ENCODE assay signal across 8 cellular contexts in genomic region chr10:44978213-44978569, GRCh38. TPM values are rescaled to one million over a fixed set of nuclear protein-coding genes. Genes with fewer than 3 reads are reported as not detected.
DNase-seq lines count a peak whose midpoint lies in the region; ATAC-seq and TF ChIP-seq lines count a peak whose summit lies in the region.

No MANE protein-coding gene starts in this region.

- H3K4me3 ChIP-seq in transverse colon, result peak overlapping the region; percentile 30 to 59 (median 50)

- peak overlapping the region; percentile 5 for H3K4me3 Mint-ChIP-seq in activated CD4-positive, alpha-beta memory T cell treated with anti-CD3 and anti-CD28 coated beads, Interleukin-2, amount 10 ng/mL, durations not matched to agents 7 days and 5 days
- no peak overlapping the region for H3K4me3 Mint-ChIP-seq in activated CD4-positive, alpha-beta memory T cell treated with anti-CD3 and anti-CD28 coated beads for 36 hours
- H3K4me3 Mint-ChIP-seq in chondrocyte (ENCODE audit: unreplicated experiment) (peak overlapping the region; percentile 92), mesothelial cell of epicardium (peak overlapping the region; percentile 72)
- no peak overlapping the region for H3K4me3 Mint-ChIP-seq in stimulated activated memory B cell treated with anti-CD40 and anti-IgM and Interleukin-4, amounts not matched to agents 10 μg/mL and 1 μg/mL and 100 μg/mL, for 72 hours

- H3K27me3 ChIP-seq in transverse colon, result no peaks in the 10 kb centered on the region

- DNase-seq in activated CD4-positive, alpha-beta memory T cell treated with anti-CD3 and anti-CD28 coated beads, Interleukin-2, amount 10 ng/mL, durations not matched to agents 7 days and 5 days, result no peak
- DNase-seq in activated CD4-positive, alpha-beta memory T cell treated with anti-CD3 and anti-CD28 coated beads for 36 hours, result no peak
- DNase-seq in chondrocyte (ENCODE audit: low spot score), result no peak
- no peak for DNase-seq in mesothelial cell of epicardium (ENCODE audit: low spot score in 2 of 2, unreplicated experiment in 2 of 2)
- peak; percentile 7 for DNase-seq in transverse colon
- no peak for DNase-seq in NCI-H2171 treated with DMSO at 0.1 percent for 48 hours (lab: John Stamatoyannopoulos, UW)
- no peak for DNase-seq in NCI-H774 (lab: John Stamatoyannopoulos, UW)

- H3K36me3 ChIP-seq in transverse colon, result no peaks in the 10 kb centered on the region

- no peaks in the 10 kb centered on the region for H3K36me3 Mint-ChIP-seq in activated CD4-positive, alpha-beta memory T cell treated with anti-CD3 and anti-CD28 coated beads, Interleukin-2, amount 10 ng/mL, durations not matched to agents 7 days and 5 days (ENCODE audit: low read depth)
- no peaks in the 10 kb centered on the region for H3K36me3 Mint-ChIP-seq in activated CD4-positive, alpha-beta memory T cell treated with anti-CD3 and anti-CD28 coated beads for 36 hours
- H3K36me3 Mint-ChIP-seq in chondrocyte (ENCODE audit: low read depth), result peaks cover 7% of the 10 kb centered on the region
- H3K36me3 Mint-ChIP-seq in mesothelial cell of epicardium, result no peaks in the 10 kb centered on the region
- H3K36me3 Mint-ChIP-seq in stimulated activated memory B cell treated with anti-CD40 and anti-IgM and Interleukin-4, amounts not matched to agents 10 μg/mL and 1 μg/mL and 100 μg/mL, for 72 hours, result no peaks in the 10 kb centered on the region

- H3K27ac Mint-ChIP-seq in activated CD4-positive, alpha-beta memory T cell treated with anti-CD3 and anti-CD28 coated beads, Interleukin-2, amount 10 ng/mL, durations not matched to agents 7 days and 5 days, result no peak overlapping the region
- H3K27ac Mint-ChIP-seq in activated CD4-positive, alpha-beta memory T cell treated with anti-CD3 and anti-CD28 coated beads for 36 hours, result no peak overlapping the region
- peak overlapping the region; percentile 95 for H3K27ac Mint-ChIP-seq in chondrocyte (ENCODE audit: unreplicated experiment)
- H3K27ac Mint-ChIP-seq in mesothelial cell of epicardium, result peak overlapping the region; percentile 91
- no peak overlapping the region for H3K27ac Mint-ChIP-seq in stimulated activated memory B cell treated with anti-CD40 and anti-IgM and Interleukin-4, amounts not matched to agents 10 μg/mL and 1 μg/mL and 100 μg/mL, for 72 hours

- H3K27ac ChIP-seq in transverse colon, result peak overlapping the region; percentile 87 to 95 (median 87)

- WGBS in transverse colon (ENCODE audit: low coverage in 1 of 2), 2 donors, result 41% methylated on average over 4 of the region's 4 CpGs; no CpG with 5 or more reads in 1 of the 2 donors

- peaks cover 27% of the 10 kb centered on the region for H3K4me1 Mint-ChIP-seq in activated CD4-positive, alpha-beta memory T cell treated with anti-CD3 and anti-CD28 coated beads, Interleukin-2, amount 10 ng/mL, durations not matched to agents 7 days and 5 days
- peaks cover 2% of the 10 kb centered on the region for H3K4me1 Mint-ChIP-seq in activated CD4-positive, alpha-beta memory T cell treated with anti-CD3 and anti-CD28 coated beads for 36 hours (ENCODE audit: low read depth)
- H3K4me1 Mint-ChIP-seq in chondrocyte (ENCODE audit: low read depth), result peaks cover 87% of the 10 kb centered on the region
- H3K4me1 Mint-ChIP-seq in mesothelial cell of epicardium, result peaks cover 77% of the 10 kb centered on the region
- H3K4me1 Mint-ChIP-seq in stimulated activated memory B cell treated with anti-CD40 and anti-IgM and Interleukin-4, amounts not matched to agents 10 μg/mL and 1 μg/mL and 100 μg/mL, for 72 hours, result peaks cover 12% of the 10 kb centered on the region

- peaks cover 35 to 80% (median 69%) of the 10 kb centered on the region in 4 donors for H3K4me1 ChIP-seq in transverse colon

- no peak for TF ChIP-seq EP300 in transverse colon (IDR thresholded peaks at IDR 0.05; ENCODE audit: low read depth)

- CTCF ChIA-PET in activated CD4-positive, alpha-beta memory T cell treated with anti-CD3 and anti-CD28 coated beads, Interleukin-2, amount 10 ng/mL, durations not matched to agents 7 days and 5 days (lab: Charles Lee), result interaction anchor here (1.3 kb wide), 1 partner anchor 46 kb away, joined by 3 read pairs; no protein-coding TSS in a partner anchor
- CTCF ChIA-PET in activated CD4-positive, alpha-beta memory T cell treated with anti-CD3 and anti-CD28 coated beads for 36 hours (lab: Charles Lee), result no interaction called here

- intact Hi-C loops in activated CD4-positive, alpha-beta memory T cell treated with anti-CD3 and anti-CD28 coated beads for 36 hours (cut with micrococcal nuclease), result no loop called here
- intact Hi-C loops in transverse colon (cut with DNase I; ENCODE audit: low total_unique reads), result no loop called here

- POLR2A ChIA-PET in activated CD4-positive, alpha-beta memory T cell treated with anti-CD3 and anti-CD28 coated beads, Interleukin-2, amount 10 ng/mL, durations not matched to agents 7 days and 5 days (lab: Charles Lee), result interaction anchor here (1.4 to 1.6 kb wide), 2 partner anchors 17 to 23 kb away, joined by 3 to 5 read pairs; no protein-coding TSS in a partner anchor
- POLR2A ChIA-PET in activated CD4-positive, alpha-beta memory T cell treated with anti-CD3 and anti-CD28 coated beads for 36 hours (lab: Charles Lee), result no interaction called here

- H3K9me3 Mint-ChIP-seq in activated CD4-positive, alpha-beta memory T cell treated with anti-CD3 and anti-CD28 coated beads, Interleukin-2, amount 10 ng/mL, durations not matched to agents 7 days and 5 days, result no peaks in the 10 kb centered on the region
- H3K9me3 Mint-ChIP-seq in activated CD4-positive, alpha-beta memory T cell treated with anti-CD3 and anti-CD28 coated beads for 36 hours, result no peaks in the 10 kb centered on the region
- H3K9me3 Mint-ChIP-seq in chondrocyte (ENCODE audit: low read depth) (no peaks in the 10 kb centered on the region), mesothelial cell of epicardium (no peaks in the 10 kb centered on the region)
- no peaks in the 10 kb centered on the region for H3K9me3 Mint-ChIP-seq in stimulated activated memory B cell treated with anti-CD40 and anti-IgM and Interleukin-4, amounts not matched to agents 10 μg/mL and 1 μg/mL and 100 μg/mL, for 72 hours

- no peaks in the 10 kb centered on the region for H3K27me3 Mint-ChIP-seq in activated CD4-positive, alpha-beta memory T cell treated with anti-CD3 and anti-CD28 coated beads, Interleukin-2, amount 10 ng/mL, durations not matched to agents 7 days and 5 days
- H3K27me3 Mint-ChIP-seq in activated CD4-positive, alpha-beta memory T cell treated with anti-CD3 and anti-CD28 coated beads for 36 hours, result no peaks in the 10 kb centered on the region
- H3K27me3 Mint-ChIP-seq in chondrocyte (ENCODE audit: low read depth) (no peaks in the 10 kb centered on the region), mesothelial cell of epicardium (ENCODE audit: low read depth) (no peaks in the 10 kb centered on the region)
- H3K27me3 Mint-ChIP-seq in stimulated activated memory B cell treated with anti-CD40 and anti-IgM and Interleukin-4, amounts not matched to agents 10 μg/mL and 1 μg/mL and 100 μg/mL, for 72 hours, result peaks cover 9% of the 10 kb centered on the region

- TF ChIP-seq POLR2A in transverse colon (IDR thresholded peaks at IDR 0.05), result no peak

- no peaks in the 10 kb centered on the region for H3K9me3 ChIP-seq in transverse colon

- ATAC-seq in stimulated activated memory B cell treated with anti-CD40 and anti-IgM and Interleukin-4, amounts not matched to agents 10 μg/mL and 1 μg/mL and 100 μg/mL, for 72 hours, result no peak

- in situ Hi-C loops in transverse colon (cut with MboI; ENCODE audit: low pct_ligation_motif_present in 1 of 4, low pct_unique_long_range_greater_than_20kb in 1 of 4, low sequenced_read_pairs in 3 of 4), result no loop called here

- TF ChIP-seq CTCF in chondrocyte (IDR thresholded peaks at IDR 0.05) (no peak), mesothelial cell of epicardium (IDR thresholded peaks at IDR 0.05; ENCODE audit: unreplicated experiment) (no peak), transverse colon (IDR thresholded peaks at IDR 0.05) (no peak)

RNA-seq across cellular contexts. Expression of gene DEPP1, which starts 0.4 kb away (rescaled TPM):
- 1 to 10 TPM; 1.2 to 1.9 TPM for total RNA-seq in activated CD4-positive, alpha-beta memory T cell treated with anti-CD3 and anti-CD28 coated beads, Interleukin-2, amount 10 ng/mL, durations not matched to agents 7 days and 5 days
- total RNA-seq in activated CD4-positive, alpha-beta memory T cell treated with anti-CD3 and anti-CD28 coated beads for 36 hours, result under 1 TPM; 0.34 to 0.40 TPM
- total RNA-seq in chondrocyte, result 9.4 to 105 TPM (median 105 TPM) in 3 replicates
- 8.0 to 11.1 TPM (median 10.1 TPM) in 3 replicates for total RNA-seq in mesothelial cell of epicardium
- 100 to 1,000 TPM in 2 of 4 donors, 10 to 100 TPM in 2; 14.6 to 109 (median 76.6) TPM for total RNA-seq in transverse colon

RNA-seq across cellular contexts. Expression of gene RASSF4, which starts 18.6 kb away (rescaled TPM):
- total RNA-seq in activated CD4-positive, alpha-beta memory T cell treated with anti-CD3 and anti-CD28 coated beads, Interleukin-2, amount 10 ng/mL, durations not matched to agents 7 days and 5 days, result 1 to 10 TPM in 1 of 2 experiments, under 1 TPM in 1; 0.50 to 1.2 TPM
- 1 to 10 TPM in 1 of 2 experiments, under 1 TPM in 1; 0.77 to 1.1 TPM for total RNA-seq in activated CD4-positive, alpha-beta memory T cell treated with anti-CD3 and anti-CD28 coated beads for 36 hours
- total RNA-seq in chondrocyte, result 24.6 to 37.8 TPM (median 35.9 TPM) in 3 replicates
- 15.4 to 16.6 TPM (median 16.3 TPM) in 3 replicates for total RNA-seq in mesothelial cell of epicardium
- total RNA-seq in transverse colon, result 10 to 100 TPM; 26.8 to 37.8 (median 27.5) TPM

RNA-seq across cellular contexts. Expression of gene ZNF22, which starts 22.5 kb away (rescaled TPM):
- total RNA-seq in activated CD4-positive, alpha-beta memory T cell treated with anti-CD3 and anti-CD28 coated beads, Interleukin-2, amount 10 ng/mL, durations not matched to agents 7 days and 5 days, result 10 to 100 TPM; 22.9 to 24.7 TPM
- 10 to 100 TPM; 19.3 to 19.9 TPM for total RNA-seq in activated CD4-positive, alpha-beta memory T cell treated with anti-CD3 and anti-CD28 coated beads for 36 hours
- 15.5 to 21.6 TPM (median 19.8 TPM) in 3 replicates for total RNA-seq in chondrocyte
- 44.7 to 46.8 TPM (median 45.2 TPM) in 3 replicates for total RNA-seq in mesothelial cell of epicardium
- 10 to 100 TPM in 1 of 4 donors, 1 to 10 TPM in 3; 4.6 to 14.3 (median 9.5) TPM for total RNA-seq in transverse colon

Comparison
In these comparisons a context has a peak if more than half of its experiments do, and no peak if none do; other contexts are left out.
1. H3K4me3 Mint-ChIP-seq: peak in activated CD4-positive, alpha-beta memory T cell treated with anti-CD3 and anti-CD28 coated beads, Interleukin-2, amount 10 ng/mL, durations not matched to agents 7 days and 5 days (single experiment), chondrocyte (single experiment) and mesothelial cell of epicardium (single experiment); none in activated CD4-positive, alpha-beta memory T cell treated with anti-CD3 and anti-CD28 coated beads for 36 hours (single experiment) and stimulated activated memory B cell treated with anti-CD40 and anti-IgM and Interleukin-4, amounts not matched to agents 10 μg/mL and 1 μg/mL and 100 μg/mL, for 72 hours (single experiment).
2. H3K27ac Mint-ChIP-seq: peak in chondrocyte (single experiment) and mesothelial cell of epicardium (single experiment); none in activated CD4-positive, alpha-beta memory T cell treated with anti-CD3 and anti-CD28 coated beads, Interleukin-2, amount 10 ng/mL, durations not matched to agents 7 days and 5 days (single experiment), activated CD4-positive, alpha-beta memory T cell treated with anti-CD3 and anti-CD28 coated beads for 36 hours (single experiment) and stimulated activated memory B cell treated with anti-CD40 and anti-IgM and Interleukin-4, amounts not matched to agents 10 μg/mL and 1 μg/mL and 100 μg/mL, for 72 hours (single experiment).